8 cellular contexts compared by ENCODE assay signal in the genomic region with DNA sequence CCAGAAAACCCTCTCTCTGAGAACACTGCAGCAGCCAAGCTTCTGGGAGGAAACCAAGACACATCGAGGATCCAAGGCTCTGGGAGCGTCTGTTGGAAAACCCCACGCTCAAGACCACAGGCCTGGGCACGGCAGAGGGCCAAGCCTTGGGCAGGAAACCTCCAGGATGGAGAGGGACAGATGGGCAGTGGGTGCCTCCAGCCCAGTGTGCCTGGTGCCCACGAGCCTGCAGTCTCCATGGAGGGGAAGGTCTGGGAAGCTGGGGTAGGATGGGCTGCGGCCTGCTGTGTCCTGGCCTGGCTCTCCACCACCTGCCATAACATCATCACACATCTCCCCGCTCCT.
DNase-seq lines count a peak whose midpoint lies in the region; ATAC-seq and TF ChIP-seq lines count a peak whose summit lies in the region.

No MANE protein-coding gene starts in this region.

- H3K9ac ChIP-seq in mesendoderm (ENCODE audit: low read length) = no peak overlapping the region

- no peak overlapping the region for H4K8ac ChIP-seq in mesendoderm (ENCODE audit: low read depth, low read length)

- 52 to 65% methylated on average over 7 of the region's 7 CpGs for WGBS in heart right ventricle, 2 donors
- 69% methylated on average over 7 of the region's 7 CpGs for WGBS in urinary bladder
- whole genome bisulfite sequencing in mesendoderm (ENCODE audit: extremely low coverage, insufficient coverage, low lambda C conversion rate) = no CpG with 5 or more reads among the region's 7 CpGs

- H3K4me1 Mint-ChIP-seq in brain (peaks cover 87% of the 10 kb centered on the region), naive B cell (peaks cover 81 to 100% (median 98%) of the 10 kb centered on the region in 3 donors)

- H2BK5ac ChIP-seq in mesendoderm (ENCODE audit: low read length) = no peak overlapping the region

- peaks cover 3% of the 10 kb centered on the region for H3K79me1 ChIP-seq in mesendoderm (ENCODE audit: low read length)

- H3K27me3 Mint-ChIP-seq in brain (no peaks in the 10 kb centered on the region), naive B cell (no peaks in the 10 kb centered on the region)

- no peak overlapping the region for H2AK5ac ChIP-seq in mesendoderm (ENCODE audit: low read length)

- peak overlapping the region in 1 of 10 donors; percentile 2 for H3K4me3 ChIP-seq in heart right ventricle
- no peak overlapping the region for H3K4me3 ChIP-seq in urinary bladder (ENCODE audit: low read depth, low read length)
- H3K4me3 ChIP-seq in mesendoderm (ENCODE audit: low read length) = no peak overlapping the region

- no peaks in the 10 kb centered on the region for H3K36me3 Mint-ChIP-seq in brain
- no peaks in the 10 kb centered on the region for H3K36me3 Mint-ChIP-seq in naive B cell

- H3K56ac ChIP-seq in mesendoderm (ENCODE audit: low read length) = no peak overlapping the region

- H2BK120ac ChIP-seq in mesendoderm (ENCODE audit: low read depth, low read length) = no peak overlapping the region

- H3K4me3 Mint-ChIP-seq in brain (no peak overlapping the region), naive B cell (peak overlapping the region; percentile 65 to 90 (median 86))

- no peak overlapping the region for H3K4me2 ChIP-seq in mesendoderm (ENCODE audit: low read length)

- H3K27ac ChIP-seq in heart right ventricle = peak overlapping the region; percentile 46 to 91 (median 78)
- H3K27ac ChIP-seq in urinary bladder (ENCODE audit: low read depth) = peak overlapping the region; percentile 32
- H3K27ac ChIP-seq in mesendoderm (ENCODE audit: low read depth, low read length) = no peak overlapping the region

- H3K27ac Mint-ChIP-seq in brain (peak overlapping the region in 4 of 5 experiments; percentile 82 to 97 (median 92)), naive B cell (peak overlapping the region; percentile 88 to 99 (median 96))

- intact Hi-C loops in heart right ventricle (cut with DNase I) (loop anchor here in 7 of 10 donors (2.0 to 5.0 kb wide), 4 partner anchors 54 to 94 kb away; partner anchors contain the start of gene FAM53B (in 3 of the 7)), Right ventricle myocardium inferior (cut with DNase I) (loop anchor here (5.0 kb wide), 1 partner anchor 94 kb away; the partner anchor contains the start of gene FAM53B)

- no peaks in the 10 kb centered on the region for H3K79me2 ChIP-seq in mesendoderm (ENCODE audit: control insufficient read depth, insufficient read depth, low read length)

- no peak overlapping the region for H3K4ac ChIP-seq in mesendoderm (ENCODE audit: low read depth, low read length)

- H3K9me3 Mint-ChIP-seq in brain (no peaks in the 10 kb centered on the region), naive B cell (peaks cover 0 to 2% (median 0%) of the 10 kb centered on the region in 7 donors)

- TF ChIP-seq CTCF in heart right ventricle (IDR thresholded peaks at IDR 0.05) (no peak), brain (conservative IDR thresholded peaks at IDR 0.05) (no peak)

- H3K9me3 ChIP-seq in heart right ventricle = no peaks in the 10 kb centered on the region

- no peak overlapping the region for H3K18ac ChIP-seq in mesendoderm (ENCODE audit: low read length)

- H3K4me1 ChIP-seq in heart right ventricle = peaks cover 76 to 100% (median 99%) of the 10 kb centered on the region in 9 donors
- peaks cover 3% of the 10 kb centered on the region for H3K4me1 ChIP-seq in urinary bladder (ENCODE audit: insufficient read depth)
- H3K4me1 ChIP-seq in mesendoderm (ENCODE audit: control insufficient read depth, low read depth, low read length) = peaks cover 8% of the 10 kb centered on the region

- DNase-seq in heart right ventricle (no peak), Right ventricle myocardium inferior (ENCODE audit: missing footprints) (no peak), naive B cell (no peak), NCI-H1092 treated with DMSO at 0.1 percent for 48 hours (lab: John Stamatoyannopoulos, UW) (no peak), mesendoderm (no peak)

- ATAC-seq in heart right ventricle (no peak), Right ventricle myocardium inferior (no peak), naive B cell (ENCODE audit: low read depth in 2 of 2) (no peak), GM19023 (IDR thresholded peaks at IDR 0.05; ENCODE audit: unreplicated experiment) (no peak)

- no peak overlapping the region for H3K23ac ChIP-seq in mesendoderm (ENCODE audit: low read length)

- no peak overlapping the region for H2BK15ac ChIP-seq in mesendoderm (replicated peaks; ENCODE audit: low read depth)

- H3K36me3 ChIP-seq in heart right ventricle = peaks cover 0 to 5% (median 0%) of the 10 kb centered on the region in 9 donors
- H3K36me3 ChIP-seq in urinary bladder (ENCODE audit: insufficient read depth) = no peaks in the 10 kb centered on the region
- no peaks in the 10 kb centered on the region for H3K36me3 ChIP-seq in mesendoderm (ENCODE audit: control insufficient read depth, insufficient read depth, low read length)

- H3K27me3 ChIP-seq in heart right ventricle (no peaks in the 10 kb centered on the region), mesendoderm (ENCODE audit: insufficient read depth, low read length, poor library complexity) (no peaks in the 10 kb centered on the region)

- H4K5ac ChIP-seq in mesendoderm (ENCODE audit: low read length) = no peak overlapping the region

Comparison
In these comparisons a context has a peak if more than half of its experiments do, and no peak if none do; other contexts are left out.
1. H3K4me3 Mint-ChIP-seq: peak in naive B cell (8 of 8); none in brain (0 of 5).